ENCODE assay signal across 28 cellular contexts in genomic region chr19:33613601-33614000, GRCh38. TPM values are rescaled to one million over a fixed set of nuclear protein-coding genes. Genes with fewer than 3 reads are reported as not detected.
"Had no signal": no experiment of that assay in that cellular context is flagged by ENCODE, and none has a peak within 500 bp of the region (broad histone marks: within the 10 kb centered on the region; RNA-seq: fewer than 3 reads in every experiment).

No MANE protein-coding gene starts in this region.

- H3K4me3 ChIP-seq: coronary artery, dorsolateral prefrontal cortex, gastrocnemius medialis, heart right ventricle had no signal

- DNase-seq: activated CD4-positive, alpha-beta memory T cell treated with anti-CD3 and anti-CD28 coated beads, Interleukin-2, amount 10 ng/mL, durations not matched to agents 7 days and 5 days; activated CD4-positive, alpha-beta T cell treated with anti-CD3 and anti-CD28 coated beads for 1 hour; activated CD4-positive, alpha-beta T cell treated with anti-CD3 and anti-CD28 coated beads for 4 hours; activated CD4-positive, alpha-beta T cell treated with anti-CD3 and anti-CD28 coated beads, Interleukin-2, amount 10 ng/mL, durations not matched to agents 7 days and 5 days; activated CD4-positive, alpha-beta T cell treated with anti-CD3 and anti-CD28 coated beads, Interleukin-2, amount 50 U/mL, for 4 hours; activated CD8-positive, alpha-beta memory T cell treated with anti-CD3 and anti-CD28 coated beads, Interleukin-2, amount 50 U/mL, for 48 hours; activated gamma-delta T cell; activated naive CD4-positive, alpha-beta T cell; activated naive CD4-positive, alpha-beta T cell treated with anti-CD3 and anti-CD28 coated beads, Interleukin-2, amount 10 ng/mL, durations not matched to agents 7 days and 5 days; activated T-cell treated with anti-CD3 and anti-CD28 coated beads for 4 hours; activated T-cell treated with anti-CD3 and anti-CD28 coated beads, Interleukin-2, amount 50 U/mL, for 24 hours; activated T-cell treated with anti-CD3 and anti-CD28 coated beads, Interleukin-2, amount 50 U/mL, for 72 hours; amniotic stem cell; brain microvascular endothelial cell; dorsolateral prefrontal cortex; effector memory CD4-positive, alpha-beta T cell; endodermal cell; foreskin keratinocyte; gastrocnemius medialis; heart right ventricle; T-helper 2 cell had no signal

- H3K4me1 ChIP-seq: foreskin keratinocyte, gastrocnemius medialis, heart right ventricle had no signal

- H3K9me3 ChIP-seq: gastrocnemius medialis had no signal

- H3K27ac ChIP-seq: brain microvascular endothelial cell, coronary artery, dorsolateral prefrontal cortex, foreskin keratinocyte, gastrocnemius medialis, heart right ventricle had no signal

- H3K36me3 ChIP-seq: brain microvascular endothelial cell, gastrocnemius medialis, heart right ventricle had no signal

- ATAC-seq: activated naive CD4-positive, alpha-beta T cell treated with anti-CD3 and anti-CD28 coated beads, Interleukin-2, amount 50 U/mL, for 72 hours; activated T-cell treated with anti-CD3 and anti-CD28 coated beads, Interleukin-2, amount 50 U/mL, for 72 hours; esophagus mucosa; foreskin keratinocyte; gastrocnemius medialis; heart right ventricle; WTC11 had no signal

- H3K27me3 ChIP-seq: brain microvascular endothelial cell had no signal

RNA-seq across cellular contexts. Expression of gene CHST8, which starts 8.2 kb away (rescaled TPM):
- total RNA-seq: activated CD4-positive, alpha-beta memory T cell treated with anti-CD3 and anti-CD28 coated beads, Interleukin-2, amount 10 ng/mL, durations not matched to agents 7 days and 5 days; activated CD4-positive, alpha-beta T cell treated with anti-CD3 and anti-CD28 coated beads, Interleukin-2, amount 10 ng/mL, durations not matched to agents 7 days and 5 days; activated naive CD4-positive, alpha-beta T cell treated with anti-CD3 and anti-CD28 coated beads, Interleukin-2, amount 50 U/mL, for 72 hours; activated T-cell treated with anti-CD3 and anti-CD28 coated beads, Interleukin-2, amount 50 U/mL, for 72 hours; astrocyte; epithelial cell of proximal tubule; T-helper 1 cell treated with Interleukin-12 subunit alpha and Interleukin-12 subunit beta and Interleukin-4 antibody, amounts not matched to agents 30 ng/mL and 1 ng/mL, for 36 hours had no signal
